ENCODE assay signal across 1 cellular context in the genomic region with DNA sequence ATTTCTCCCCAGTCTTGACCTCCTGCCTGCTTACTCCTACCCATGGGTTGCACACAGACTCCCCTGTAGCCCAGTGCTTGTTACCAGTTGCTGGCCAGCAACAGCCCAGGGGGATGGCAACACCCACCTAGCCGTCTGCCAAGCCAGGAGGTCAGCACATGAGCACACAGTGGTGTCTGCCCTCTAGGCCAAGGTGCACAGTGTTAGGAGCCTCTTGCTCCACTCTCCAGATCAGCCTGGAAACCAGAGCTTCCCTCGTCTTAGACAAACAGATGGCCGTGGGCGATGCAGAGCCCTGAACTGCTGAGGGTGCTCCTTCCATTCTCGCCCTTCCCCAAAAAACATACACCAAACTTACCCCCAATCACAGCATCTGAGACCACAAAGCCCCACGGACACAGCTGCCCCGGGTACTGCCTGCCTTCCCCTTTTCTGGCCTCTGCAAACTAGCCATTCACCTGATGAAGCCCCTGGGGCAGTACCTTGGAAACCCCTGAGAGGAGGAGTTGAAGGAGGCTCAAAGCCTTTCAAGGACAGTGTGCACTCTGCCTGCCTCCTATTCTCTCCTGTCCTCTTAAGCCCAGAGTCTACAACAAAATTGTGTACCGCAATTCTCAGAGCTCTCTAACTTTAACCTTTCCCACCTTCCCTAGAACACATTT.
TF ChIP-seq lines count a peak whose summit lies in the region.

No MANE protein-coding gene starts in this region.

TF ChIP-seq in HepG2, 621 proteins besides CTCF, POLR2A, EP300 and RAD21 (continued from another document and continues in another):
- TF ChIP-seq, protein P1, sequence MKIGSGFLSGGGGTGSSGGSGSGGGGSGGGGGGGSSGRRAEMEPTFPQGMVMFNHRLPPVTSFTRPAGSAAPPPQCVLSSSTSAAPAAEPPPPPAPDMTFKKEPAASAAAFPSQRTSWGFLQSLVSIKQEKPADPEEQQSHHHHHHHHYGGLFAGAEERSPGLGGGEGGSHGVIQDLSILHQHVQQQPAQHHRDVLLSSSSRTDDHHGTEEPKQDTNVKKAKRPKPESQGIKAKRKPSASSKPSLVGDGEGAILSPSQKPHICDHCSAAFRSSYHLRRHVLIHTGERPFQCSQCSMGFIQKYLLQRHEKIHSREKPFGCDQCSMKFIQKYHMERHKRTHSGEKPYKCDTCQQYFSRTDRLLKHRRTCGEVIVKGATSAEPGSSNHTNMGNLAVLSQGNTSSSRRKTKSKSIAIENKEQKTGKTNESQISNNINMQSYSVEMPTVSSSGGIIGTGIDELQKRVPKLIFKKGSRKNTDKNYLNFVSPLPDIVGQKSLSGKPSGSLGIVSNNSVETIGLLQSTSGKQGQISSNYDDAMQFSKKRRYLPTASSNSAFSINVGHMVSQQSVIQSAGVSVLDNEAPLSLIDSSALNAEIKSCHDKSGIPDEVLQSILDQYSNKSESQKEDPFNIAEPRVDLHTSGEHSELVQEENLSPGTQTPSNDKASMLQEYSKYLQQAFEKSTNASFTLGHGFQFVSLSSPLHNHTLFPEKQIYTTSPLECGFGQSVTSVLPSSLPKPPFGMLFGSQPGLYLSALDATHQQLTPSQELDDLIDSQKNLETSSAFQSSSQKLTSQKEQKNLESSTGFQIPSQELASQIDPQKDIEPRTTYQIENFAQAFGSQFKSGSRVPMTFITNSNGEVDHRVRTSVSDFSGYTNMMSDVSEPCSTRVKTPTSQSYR (CRISPR knock-in tag; IDR thresholded peaks at IDR 0.05; ENCODE audit: borderline replicate concordance): no peak
- TF ChIP-seq TBX3 (IDR thresholded peaks at IDR 0.05; ENCODE audit: borderline replicate concordance): no peak
- no peak for TF ChIP-seq KDM1A (CRISPR knock-in tag; IDR thresholded peaks at IDR 0.05)
- TF ChIP-seq SNAPC5 (CRISPR knock-in tag; IDR thresholded peaks at IDR 0.05; ENCODE audit: borderline replicate concordance): no peak
- no peak for TF ChIP-seq HHEX (CRISPR knock-in tag; IDR thresholded peaks at IDR 0.05)
- TF ChIP-seq ZNF33B (CRISPR knock-in tag; IDR thresholded peaks at IDR 0.05): peak; percentile 41; the same call in 1 of the 2 replicates
- no peak for TF ChIP-seq DRAP1 (CRISPR knock-in tag; IDR thresholded peaks at IDR 0.05)
- no peak for TF ChIP-seq SIX4 (CRISPR knock-in tag; IDR thresholded peaks at IDR 0.05)
- no peak for TF ChIP-seq KLF13 (CRISPR knock-in tag; IDR thresholded peaks at IDR 0.05)
- TF ChIP-seq ZNF709 (CRISPR knock-in tag; IDR thresholded peaks at IDR 0.05): no peak
- no peak for TF ChIP-seq IRX3 (CRISPR knock-in tag; IDR thresholded peaks at IDR 0.05; ENCODE audit: borderline replicate concordance, low read depth)
- no peak for TF ChIP-seq SMARCE1 (IDR thresholded peaks at IDR 0.05; ENCODE audit: borderline replicate concordance)
- no peak for TF ChIP-seq EEA1 (CRISPR knock-in tag; IDR thresholded peaks at IDR 0.05; ENCODE audit: borderline replicate concordance)
- no peak for TF ChIP-seq ZNF251 (CRISPR knock-in tag; IDR thresholded peaks at IDR 0.05)
- TF ChIP-seq, protein P2, sequence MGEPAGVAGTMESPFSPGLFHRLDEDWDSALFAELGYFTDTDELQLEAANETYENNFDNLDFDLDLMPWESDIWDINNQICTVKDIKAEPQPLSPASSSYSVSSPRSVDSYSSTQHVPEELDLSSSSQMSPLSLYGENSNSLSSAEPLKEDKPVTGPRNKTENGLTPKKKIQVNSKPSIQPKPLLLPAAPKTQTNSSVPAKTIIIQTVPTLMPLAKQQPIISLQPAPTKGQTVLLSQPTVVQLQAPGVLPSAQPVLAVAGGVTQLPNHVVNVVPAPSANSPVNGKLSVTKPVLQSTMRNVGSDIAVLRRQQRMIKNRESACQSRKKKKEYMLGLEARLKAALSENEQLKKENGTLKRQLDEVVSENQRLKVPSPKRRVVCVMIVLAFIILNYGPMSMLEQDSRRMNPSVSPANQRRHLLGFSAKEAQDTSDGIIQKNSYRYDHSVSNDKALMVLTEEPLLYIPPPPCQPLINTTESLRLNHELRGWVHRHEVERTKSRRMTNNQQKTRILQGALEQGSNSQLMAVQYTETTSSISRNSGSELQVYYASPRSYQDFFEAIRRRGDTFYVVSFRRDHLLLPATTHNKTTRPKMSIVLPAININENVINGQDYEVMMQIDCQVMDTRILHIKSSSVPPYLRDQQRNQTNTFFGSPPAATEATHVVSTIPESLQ (CRISPR knock-in tag; conservative IDR thresholded peaks at IDR 0.05): no peak
- TF ChIP-seq ZNF451 (CRISPR knock-in tag; IDR thresholded peaks at IDR 0.05): no peak
- TF ChIP-seq, protein P3, sequence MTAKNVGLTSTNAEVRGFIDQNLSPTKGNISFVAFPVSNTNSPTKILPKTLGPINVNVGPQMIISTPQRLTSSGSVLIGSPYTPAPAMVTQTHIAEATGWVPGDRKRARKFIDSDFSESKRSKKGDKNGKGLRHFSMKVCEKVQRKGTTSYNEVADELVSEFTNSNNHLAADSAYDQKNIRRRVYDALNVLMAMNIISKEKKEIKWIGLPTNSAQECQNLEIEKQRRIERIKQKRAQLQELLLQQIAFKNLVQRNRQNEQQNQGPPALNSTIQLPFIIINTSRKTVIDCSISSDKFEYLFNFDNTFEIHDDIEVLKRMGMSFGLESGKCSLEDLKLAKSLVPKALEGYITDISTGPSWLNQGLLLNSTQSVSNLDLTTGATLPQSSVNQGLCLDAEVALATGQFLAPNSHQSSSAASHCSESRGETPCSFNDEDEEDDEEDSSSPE (CRISPR knock-in tag; IDR thresholded peaks at IDR 0.05): 0 out of 2 replicates have a peak, but pooled peaks have one; percentile 33
- no peak for TF ChIP-seq PRDM4 (CRISPR knock-in tag; IDR thresholded peaks at IDR 0.05; ENCODE audit: borderline replicate concordance)
- TF ChIP-seq JDP2 (CRISPR knock-in tag; IDR thresholded peaks at IDR 0.05; ENCODE audit: borderline replicate concordance): no peak
- TF ChIP-seq FOXK2 (IDR thresholded peaks at IDR 0.05): no peak
- TF ChIP-seq U2AF2 (IDR thresholded peaks at IDR 0.05; ENCODE audit: low read depth, low read length): no peak
- peak; percentile 45 for TF ChIP-seq HNF4G (IDR thresholded peaks at IDR 0.05; ENCODE audit: borderline replicate concordance, low read depth, low read length)
- 0 out of 2 replicates have a peak, but pooled peaks have one; percentile 49 for TF ChIP-seq HNF4G (CRISPR knock-in tag; IDR thresholded peaks at IDR 0.05; ENCODE audit: borderline replicate concordance, low read depth)
- TF ChIP-seq POLR2G (IDR thresholded peaks at IDR 0.05; ENCODE audit: low read depth, low read length): peak; percentile 43; the same call in 1 of the 2 replicates
- no peak for TF ChIP-seq REPIN1 (CRISPR knock-in tag; IDR thresholded peaks at IDR 0.05; ENCODE audit: borderline replicate concordance, low read depth)
- no peak for TF ChIP-seq MAFG (CRISPR knock-in tag; IDR thresholded peaks at IDR 0.05)
- TF ChIP-seq MED8 (CRISPR knock-in tag; IDR thresholded peaks at IDR 0.05; ENCODE audit: insufficient replicate concordance): no peak
- no peak for TF ChIP-seq ATRX (CRISPR knock-in tag; IDR thresholded peaks at IDR 0.05; ENCODE audit: borderline replicate concordance)
- TF ChIP-seq PCBP1 (IDR thresholded peaks at IDR 0.05; ENCODE audit: borderline replicate concordance, low read depth, low read length): no peak
- no peak for TF ChIP-seq LRRFIP1 (CRISPR knock-in tag; conservative IDR thresholded peaks at IDR 0.05)
- TF ChIP-seq PAX8 (CRISPR knock-in tag; IDR thresholded peaks at IDR 0.05; ENCODE audit: borderline replicate concordance): no peak
- TF ChIP-seq ZNF484 (CRISPR knock-in tag; IDR thresholded peaks at IDR 0.05; ENCODE audit: borderline replicate concordance, low read depth): no peak
- TF ChIP-seq, protein P4, sequence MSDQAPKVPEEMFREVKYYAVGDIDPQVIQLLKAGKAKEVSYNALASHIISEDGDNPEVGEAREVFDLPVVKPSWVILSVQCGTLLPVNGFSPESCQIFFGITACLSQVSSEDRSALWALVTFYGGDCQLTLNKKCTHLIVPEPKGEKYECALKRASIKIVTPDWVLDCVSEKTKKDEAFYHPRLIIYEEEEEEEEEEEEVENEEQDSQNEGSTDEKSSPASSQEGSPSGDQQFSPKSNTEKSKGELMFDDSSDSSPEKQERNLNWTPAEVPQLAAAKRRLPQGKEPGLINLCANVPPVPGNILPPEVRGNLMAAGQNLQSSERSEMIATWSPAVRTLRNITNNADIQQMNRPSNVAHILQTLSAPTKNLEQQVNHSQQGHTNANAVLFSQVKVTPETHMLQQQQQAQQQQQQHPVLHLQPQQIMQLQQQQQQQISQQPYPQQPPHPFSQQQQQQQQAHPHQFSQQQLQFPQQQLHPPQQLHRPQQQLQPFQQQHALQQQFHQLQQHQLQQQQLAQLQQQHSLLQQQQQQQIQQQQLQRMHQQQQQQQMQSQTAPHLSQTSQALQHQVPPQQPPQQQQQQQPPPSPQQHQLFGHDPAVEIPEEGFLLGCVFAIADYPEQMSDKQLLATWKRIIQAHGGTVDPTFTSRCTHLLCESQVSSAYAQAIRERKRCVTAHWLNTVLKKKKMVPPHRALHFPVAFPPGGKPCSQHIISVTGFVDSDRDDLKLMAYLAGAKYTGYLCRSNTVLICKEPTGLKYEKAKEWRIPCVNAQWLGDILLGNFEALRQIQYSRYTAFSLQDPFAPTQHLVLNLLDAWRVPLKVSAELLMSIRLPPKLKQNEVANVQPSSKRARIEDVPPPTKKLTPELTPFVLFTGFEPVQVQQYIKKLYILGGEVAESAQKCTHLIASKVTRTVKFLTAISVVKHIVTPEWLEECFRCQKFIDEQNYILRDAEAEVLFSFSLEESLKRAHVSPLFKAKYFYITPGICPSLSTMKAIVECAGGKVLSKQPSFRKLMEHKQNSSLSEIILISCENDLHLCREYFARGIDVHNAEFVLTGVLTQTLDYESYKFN (CRISPR knock-in tag; conservative IDR thresholded peaks at IDR 0.05): peak; percentile 71
- TF ChIP-seq, protein P5, sequence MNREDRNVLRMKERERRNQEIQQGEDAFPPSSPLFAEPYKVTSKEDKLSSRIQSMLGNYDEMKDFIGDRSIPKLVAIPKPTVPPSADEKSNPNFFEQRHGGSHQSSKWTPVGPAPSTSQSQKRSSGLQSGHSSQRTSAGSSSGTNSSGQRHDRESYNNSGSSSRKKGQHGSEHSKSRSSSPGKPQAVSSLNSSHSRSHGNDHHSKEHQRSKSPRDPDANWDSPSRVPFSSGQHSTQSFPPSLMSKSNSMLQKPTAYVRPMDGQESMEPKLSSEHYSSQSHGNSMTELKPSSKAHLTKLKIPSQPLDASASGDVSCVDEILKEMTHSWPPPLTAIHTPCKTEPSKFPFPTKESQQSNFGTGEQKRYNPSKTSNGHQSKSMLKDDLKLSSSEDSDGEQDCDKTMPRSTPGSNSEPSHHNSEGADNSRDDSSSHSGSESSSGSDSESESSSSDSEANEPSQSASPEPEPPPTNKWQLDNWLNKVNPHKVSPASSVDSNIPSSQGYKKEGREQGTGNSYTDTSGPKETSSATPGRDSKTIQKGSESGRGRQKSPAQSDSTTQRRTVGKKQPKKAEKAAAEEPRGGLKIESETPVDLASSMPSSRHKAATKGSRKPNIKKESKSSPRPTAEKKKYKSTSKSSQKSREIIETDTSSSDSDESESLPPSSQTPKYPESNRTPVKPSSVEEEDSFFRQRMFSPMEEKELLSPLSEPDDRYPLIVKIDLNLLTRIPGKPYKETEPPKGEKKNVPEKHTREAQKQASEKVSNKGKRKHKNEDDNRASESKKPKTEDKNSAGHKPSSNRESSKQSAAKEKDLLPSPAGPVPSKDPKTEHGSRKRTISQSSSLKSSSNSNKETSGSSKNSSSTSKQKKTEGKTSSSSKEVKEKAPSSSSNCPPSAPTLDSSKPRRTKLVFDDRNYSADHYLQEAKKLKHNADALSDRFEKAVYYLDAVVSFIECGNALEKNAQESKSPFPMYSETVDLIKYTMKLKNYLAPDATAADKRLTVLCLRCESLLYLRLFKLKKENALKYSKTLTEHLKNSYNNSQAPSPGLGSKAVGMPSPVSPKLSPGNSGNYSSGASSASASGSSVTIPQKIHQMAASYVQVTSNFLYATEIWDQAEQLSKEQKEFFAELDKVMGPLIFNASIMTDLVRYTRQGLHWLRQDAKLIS (CRISPR knock-in tag; IDR thresholded peaks at IDR 0.05): no peak
- TF ChIP-seq MAF1 (CRISPR knock-in tag; IDR thresholded peaks at IDR 0.05; ENCODE audit: borderline replicate concordance): no peak
- no peak for TF ChIP-seq GATAD1 (CRISPR knock-in tag; IDR thresholded peaks at IDR 0.05)
- TF ChIP-seq NR2F6 (IDR thresholded peaks at IDR 0.05): peak; percentile 53; the same call in 1 of the 2 replicates
- peak; percentile 73 for TF ChIP-seq NR2F6 (CRISPR knock-in tag; IDR thresholded peaks at IDR 0.05)
- TF ChIP-seq ZKSCAN8 (CRISPR knock-in tag; IDR thresholded peaks at IDR 0.05; ENCODE audit: borderline replicate concordance): no peak
